ENCODE assay signal across 9 cellular contexts in genomic region chr9:128005938-128006337, GRCh38. TPM values are rescaled to one million over a fixed set of nuclear protein-coding genes. Genes with fewer than 3 reads are reported as not detected.
A peak's percentile ranks its signal among the peaks of the same experiment; 100 is the strongest.
DNase-seq lines count a peak whose midpoint lies in the region; ATAC-seq and TF ChIP-seq lines count a peak whose summit lies in the region.
"Had no signal": no experiment of that assay in that cellular context is flagged by ENCODE, and none has a peak within 500 bp of the region (broad histone marks: within the 10 kb centered on the region; RNA-seq: fewer than 3 reads in every experiment).

No MANE protein-coding gene starts in this region.

- POLR2A ChIA-PET in PC-9 (lab: Charles Lee; ENCODE audit: unreplicated experiment) = interaction anchor here (0.6 to 0.9 kb wide), 5 partner anchors 24 to 67 kb away, joined by 3 to 17 read pairs (median 4); partner anchors contain the start of gene SLC25A25

- H3F3A ChIP-seq in PC-9 (ENCODE audit: insufficient read depth, low read depth) = peaks cover 51% of the 10 kb centered on the region

- TF ChIP-seq CTCF in PC-9 (conservative IDR thresholded peaks at IDR 0.05) = no peak
- no peak for TF ChIP-seq CTCF in glutamatergic neuron (IDR thresholded peaks at IDR 0.05; ENCODE audit: partially characterized antibody, unreplicated experiment)
- no peak for TF ChIP-seq CTCF in psoas muscle (IDR thresholded peaks at IDR 0.05)

- H3K36me3 ChIP-seq in PC-9 (ENCODE audit: low read depth) = no peaks in the 10 kb centered on the region
- no peaks in the 10 kb centered on the region for H3K36me3 ChIP-seq in psoas muscle (ENCODE audit: insufficient read depth in 1 of 2, low read depth in 1 of 2)

- CTCF ChIA-PET in PC-9 (lab: Charles Lee) = interaction anchor here (1.1 kb wide), 1 partner anchor 62 kb away, joined by 4 read pairs; no protein-coding TSS in a partner anchor

- H3K9me3 Mint-ChIP-seq in glutamatergic neuron (ENCODE audit: unreplicated experiment) = peaks cover 4% of the 10 kb centered on the region

- no peaks in the 10 kb centered on the region for H3K9me2 ChIP-seq in PC-9 (ENCODE audit: insufficient read depth)

- intact Hi-C loops in PC-9 (cut with micrococcal nuclease; ENCODE audit: unreplicated experiment) (loop anchor here (2.0 to 10.0 kb wide), 4 partner anchors 25 to 431 kb away; partner anchors contain the start of gene EEIG1), psoas muscle (cut with DNase I) (no loop called here)

- H3K4me1 ChIP-seq in PC-9 (replicated peaks; ENCODE audit: insufficient read depth) (peaks cover 72% of the 10 kb centered on the region), psoas muscle (peaks cover 7% of the 10 kb centered on the region)

- H3K36me3 Mint-ChIP-seq in glutamatergic neuron (ENCODE audit: unreplicated experiment) = peaks cover 5% of the 10 kb centered on the region

- H3K27ac Mint-ChIP-seq in glutamatergic neuron (ENCODE audit: unreplicated experiment) = no peak overlapping the region

- peak in 3 of 4 donors; percentile 16 to 33 (median 29) for ATAC-seq in psoas muscle
- ATAC-seq: GM12878 had no signal

- H3K4me3 ChIP-seq in PC-9 (no peak overlapping the region), psoas muscle (no peak overlapping the region)
- H3K4me3 ChIP-seq: GM12878 had no signal

- 43 to 55% (median 47%) methylated on average over 11 of the region's 11 CpGs for WGBS in psoas muscle, 3 donors

- H3K27ac ChIP-seq in PC-9 = peak overlapping the region; percentile 96
- H3K27ac ChIP-seq in psoas muscle = no peak overlapping the region

- H3K4me2 ChIP-seq in PC-9 = peak overlapping the region; percentile 61; the same call in 1 of the 2 replicates

- no TSS peak for BruUV-seq in PC-9 (replicated peaks; lab: Mats Ljungman, UMichigan)

- no peaks in the 10 kb centered on the region for H3K9me3 ChIP-seq in PC-9 (ENCODE audit: insufficient read depth, low read depth)
- no peaks in the 10 kb centered on the region for H3K9me3 ChIP-seq in psoas muscle

- H2AFZ ChIP-seq in PC-9 = no peak overlapping the region

- peak; percentile 73 for DNase-seq in ELF-1 (ENCODE audit: low read depth, low spot score)
- DNase-seq in PC-9 = no peak
- peak; percentile 54 for DNase-seq in glutamatergic neuron
- DNase-seq in psoas muscle = peak; percentile 41 to 62
- no peak for DNase-seq in NCI-H526 (lab: John Stamatoyannopoulos, UW)
- DNase-seq in D341Med (ENCODE audit: low spot score) = no peak
- no peak for DNase-seq in medulla oblongata (ENCODE audit: extremely low spot score)
- DNase-seq: activated CD8-positive, alpha-beta memory T cell treated with anti-CD3 and anti-CD28 coated beads, Interleukin-2, amount 50 U/mL, for 4 hours had no signal

- no peaks in the 10 kb centered on the region for H4K20me1 ChIP-seq in PC-9 (ENCODE audit: insufficient read depth)

- peaks cover 1% of the 10 kb centered on the region for H3K27me3 Mint-ChIP-seq in glutamatergic neuron (ENCODE audit: unreplicated experiment)

- H3K4me1 Mint-ChIP-seq in glutamatergic neuron (ENCODE audit: low read depth, unreplicated experiment) = peaks cover 9% of the 10 kb centered on the region

- H3K4me3 Mint-ChIP-seq in glutamatergic neuron (ENCODE audit: unreplicated experiment) = no peak overlapping the region

- H3K27me3 ChIP-seq in PC-9 (ENCODE audit: insufficient read depth, low read depth) (no peaks in the 10 kb centered on the region), psoas muscle (ENCODE audit: insufficient read depth in 3 of 3, low read length in 2 of 3) (no peaks in the 10 kb centered on the region)

- peaks cover 17% of the 10 kb centered on the region for H3K79me2 ChIP-seq in PC-9 (ENCODE audit: low read depth)

RNA-seq across cellular contexts. Expression of gene EEIG1, which starts 25.1 kb away (rescaled TPM):
- total RNA-seq in PC-9 (2021) (176 and 208 TPM in 2 replicates), glutamatergic neuron (ENCODE audit: unreplicated experiment) (15.8 TPM), psoas muscle (10 to 100 TPM in 1 of 4 donors, 1 to 10 TPM in 3; 3.6 to 11.4 (median 8.3) TPM)
- 1 to 10 TPM; 3.6 to 6.1 (median 5.1) TPM for polyA plus RNA-seq in psoas muscle

Comparison
In these comparisons a context has a peak if more than half of its experiments do, and no peak if none do; other contexts are left out.
1. DNase-seq: peak in ELF-1 (single experiment), glutamatergic neuron (single experiment) and psoas muscle (2 of 2); none in PC-9 (0 of 2), NCI-H526 (0 of 2), D341Med (single experiment) and medulla oblongata (single experiment).
2. RNA of gene EEIG1, which starts 25.1 kb away (total RNA-seq): 176 to 208 TPM in PC-9; 15.8 TPM in glutamatergic neuron (single experiment) and 3.6 to 11.4 TPM in psoas muscle; every median in the first group is over 10 times any median in the second.